Comparison of ENCODE assay signal across 26 cellular contexts in genomic region chr3:63092545-63092944, GRCh38.
"Had no signal": no experiment of that assay in that cellular context is flagged by ENCODE, and none has a peak within 500 bp of the region (broad histone marks: within the 10 kb centered on the region; RNA-seq: fewer than 3 reads in every experiment).

No MANE protein-coding gene starts in this region.

- H3K36me3 ChIP-seq: adrenal gland, breast epithelium, SJCRH30 had no signal

- DNase-seq: activated CD4-positive, alpha-beta T cell treated with anti-CD3 and anti-CD28 coated beads for 36 hours; activated CD4-positive, alpha-beta T cell treated with anti-CD3 and anti-CD28 coated beads, Interleukin-2, amount 10 ng/mL, durations not matched to agents 7 days and 5 days; activated CD4-positive, alpha-beta T cell treated with anti-CD3 and anti-CD28 coated beads, Interleukin-2, amount 50 U/mL, for 48 hours; activated CD8-positive, alpha-beta T cell treated with anti-CD3 and anti-CD28 coated beads, Interleukin-2, amount 10 ng/mL, durations not matched to agents 7 days and 5 days; activated gamma-delta T cell; activated naive CD4-positive, alpha-beta T cell treated with Interleukin-2 at 50 U/mL for 16 hours; activated T-cell treated with anti-CD3 and anti-CD28 coated beads, Interleukin-2, amount 50 U/mL, for 24 hours; adrenal gland; body of pancreas; MM.1S; MV-4-11; NCI-H1092; NCI-H1436 treated with DMSO at 0.1 percent for 48 hours; NCI-H1694 treated with DMSO at 0.1 percent for 48 hours; NCI-H2029; NCI-H345; NCI-H526; NCI-H748 treated with DMSO at 0.1 percent for 48 hours; SHP77; SJCRH30; SK-N-SH had no signal

- H3K4me3 ChIP-seq: adrenal gland, body of pancreas, breast epithelium, SJCRH30 had no signal

- H3K9me3 ChIP-seq: adrenal gland, body of pancreas, breast epithelium, SJCRH30, SK-N-SH had no signal

- ATAC-seq: activated CD4-positive, alpha-beta T cell treated with anti-CD3 and anti-CD28 coated beads for 36 hours; activated CD4-positive, CD25-positive, alpha-beta regulatory T cell treated with anti-CD3 and anti-CD28 coated beads, Interleukin-2, amount 50 U/mL, for 24 hours; activated CD8-positive, alpha-beta T cell treated with anti-CD3 and anti-CD28 coated beads, Interleukin-2, amount 10 ng/mL, durations not matched to agents 7 days and 5 days; activated naive CD4-positive, alpha-beta T cell treated with anti-CD3 and anti-CD28 coated beads, Interleukin-2, amount 50 U/mL, for 72 hours; body of pancreas; Panc1 had no signal

- H3K4me1 ChIP-seq: adrenal gland, breast epithelium, SJCRH30 had no signal

- H3K27me3 ChIP-seq: adrenal gland, body of pancreas, breast epithelium, SJCRH30 had no signal

- H3K27ac ChIP-seq: adrenal gland, body of pancreas, breast epithelium, KMS-11, SJCRH30 had no signal
